30 cellular contexts compared by ENCODE assay signal in genomic region chr15:90643301-90643632, GRCh38.
"Had no signal": no experiment of that assay in that cellular context is flagged by ENCODE, and none has a peak within 500 bp of the region (broad histone marks: within the 10 kb centered on the region; RNA-seq: fewer than 3 reads in every experiment).

No MANE protein-coding gene starts in this region.

- H3K9ac ChIP-seq: SK-N-SH had no signal

- H3K27me3 ChIP-seq: ascending aorta, cardiac muscle cell, MG63, SJSA1 had no signal

- H3K4me3 Mint-ChIP-seq: activated CD4-positive, alpha-beta memory T cell treated with anti-CD3 and anti-CD28 coated beads, Interleukin-2, amount 10 ng/mL, durations not matched to agents 7 days and 5 days; activated T-cell treated with anti-CD3 and anti-CD28 coated beads, Interleukin-2, amount 50 U/mL, for 24 hours; activated T-helper 1 cell treated with anti-CD3 and anti-CD28 coated beads, Interleukin-12 subunit alpha, Interleukin-12 subunit beta, Interleukin-2, Interleukin-4 antibody, amounts not matched to agents 30 ng/mL and 10 ng/mL and 1 ng/mL, durations not matched to agents 14 hours and 24 hours and 36 hours; central memory CD8-positive, alpha-beta T cell had no signal

- DNase-seq: activated CD4-positive, alpha-beta memory T cell treated with anti-CD3 and anti-CD28 coated beads, Interleukin-2, amount 10 ng/mL, durations not matched to agents 7 days and 5 days; activated CD4-positive, alpha-beta T cell treated with anti-CD3 and anti-CD28 coated beads for 1 hour; activated CD4-positive, alpha-beta T cell treated with anti-CD3 and anti-CD28 coated beads for 48 hours; activated CD4-positive, CD25-positive, alpha-beta regulatory T cell; activated effector memory CD4-positive, alpha-beta T cell treated with Interleukin-2 at 50 U/mL for 16 hours; activated naive CD4-positive, alpha-beta T cell treated with anti-CD3 and anti-CD28 coated beads, Interleukin-2, amount 50 U/mL, for 16 hours; activated T-cell treated with anti-CD3 and anti-CD28 coated beads, Interleukin-2, amount 50 U/mL, for 24 hours; amygdala; KG1; MG63; NCI-H1048; NCI-H1105 treated with DMSO at 0.1 percent for 48 hours; NCI-H1436; NCI-H1694; NCI-H1930; NCI-H2081 treated with DMSO at 0.1 percent for 48 hours; NCI-H226; NCI-H446 treated with DMSO at 0.1 percent for 48 hours; NCI-H524; SHP77 treated with DMSO at 0.1 percent for 48 hours; SK-N-SH; T-helper 2 cell; T-helper 9 cell; WERI-Rb-1 had no signal

- H3K9me3 Mint-ChIP-seq: activated CD4-positive, alpha-beta memory T cell treated with anti-CD3 and anti-CD28 coated beads, Interleukin-2, amount 10 ng/mL, durations not matched to agents 7 days and 5 days; activated T-cell treated with anti-CD3 and anti-CD28 coated beads, Interleukin-2, amount 50 U/mL, for 24 hours; activated T-helper 1 cell treated with anti-CD3 and anti-CD28 coated beads, Interleukin-12 subunit alpha, Interleukin-12 subunit beta, Interleukin-2, Interleukin-4 antibody, amounts not matched to agents 30 ng/mL and 10 ng/mL and 1 ng/mL, durations not matched to agents 14 hours and 24 hours and 36 hours; central memory CD8-positive, alpha-beta T cell had no signal

- H3K4me3 ChIP-seq: ascending aorta, cardiac muscle cell, MG63, SJSA1 had no signal

- ATAC-seq: Panc1 had no signal

- H3K27ac ChIP-seq: ascending aorta, cardiac muscle cell, SJSA1, WERI-Rb-1 had no signal

- H3K27me3 Mint-ChIP-seq: activated CD4-positive, alpha-beta memory T cell treated with anti-CD3 and anti-CD28 coated beads, Interleukin-2, amount 10 ng/mL, durations not matched to agents 7 days and 5 days; activated T-cell treated with anti-CD3 and anti-CD28 coated beads, Interleukin-2, amount 50 U/mL, for 24 hours had no signal

- H3K9me3 ChIP-seq: ascending aorta, MG63, SJSA1, SK-N-SH had no signal

- H3K4me2 ChIP-seq: SK-N-SH had no signal
